Comparison of ENCODE assay signal across 10 cellular contexts in the genomic region with DNA sequence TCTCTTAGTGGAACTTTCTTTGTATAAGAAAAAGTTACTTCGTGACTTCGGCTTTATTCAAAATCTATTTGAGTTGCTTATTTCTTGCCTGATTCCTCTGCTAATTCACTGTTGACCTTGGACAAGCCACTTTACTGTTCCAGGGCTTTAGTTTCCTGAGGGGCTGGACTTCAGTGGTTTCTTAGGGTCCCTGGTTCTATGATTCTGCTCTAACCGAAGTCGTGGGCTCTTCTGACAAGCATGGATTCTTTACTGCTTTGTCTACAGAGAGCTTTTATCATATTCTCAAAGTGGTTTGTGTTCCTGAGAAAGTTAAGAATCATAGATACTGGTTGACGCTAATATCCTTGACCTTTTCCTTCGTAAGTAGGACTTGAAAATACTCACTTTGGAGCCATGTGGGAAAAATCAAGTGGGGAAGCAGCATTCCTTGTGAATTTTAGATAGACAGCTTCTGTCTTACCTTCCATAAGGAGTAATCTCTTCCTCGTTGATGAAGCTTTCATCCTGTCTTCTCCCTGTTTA. TPM values are rescaled to one million over a fixed set of nuclear protein-coding genes. Genes with fewer than 3 reads are reported as not detected.
DNase-seq lines count a peak whose midpoint lies in the region; ATAC-seq and TF ChIP-seq lines count a peak whose summit lies in the region.
"Had no signal": no experiment of that assay in that cellular context is flagged by ENCODE, and none has a peak within 500 bp of the region (broad histone marks: within the 10 kb centered on the region; RNA-seq: fewer than 3 reads in every experiment).

No MANE protein-coding gene starts in this region.

- H3K9me2 ChIP-seq in SK-N-SH (no peaks in the 10 kb centered on the region), hepatocyte (replicated peaks; ENCODE audit: insufficient read depth) (no peaks in the 10 kb centered on the region)

- H3K4me3 Mint-ChIP-seq in activated B cell treated with CpG ODN at 0.5 μM for 24 hours: peak overlapping the region; percentile 90

- ATAC-seq in SK-N-SH treated with all-trans-retinoic acid at 6 μM for 48 hours (no peak), activated B cell treated with CpG ODN at 0.5 μM for 24 hours (ENCODE audit: low read depth) (no peak), HG03457 (IDR thresholded peaks at IDR 0.05; ENCODE audit: unreplicated experiment) (no peak), HG02610 (IDR thresholded peaks at IDR 0.05; ENCODE audit: unreplicated experiment) (no peak)

- H3K27me3 Mint-ChIP-seq in activated B cell treated with CpG ODN at 0.5 μM for 24 hours: no peaks in the 10 kb centered on the region

- WGBS in SK-N-SH (ENCODE audit: low lambda C conversion rate): 62% methylated on average over 7 of the region's 7 CpGs
- 23% methylated on average over 7 of the region's 7 CpGs for WGBS in hepatocyte (ENCODE audit: low lambda C conversion rate, missing lambda C conversion rate)
- 12 to 28% (median 15%) methylated on average over 7 of the region's 7 CpGs for WGBS in stomach, 5 donors

- POLR2A ChIA-PET in SK-N-SH (lab: Yijun Ruan, JAX): no interaction called here
- POLR2A ChIA-PET in activated B cell treated with CpG ODN at 0.5 μM for 24 hours (lab: Charles Lee): interaction anchor here (0.6 kb wide), 1 partner anchor 127 kb away, joined by 4 read pairs; no protein-coding TSS in a partner anchor

- no peak for TF ChIP-seq EP300 in SK-N-SH (IDR thresholded peaks at IDR 0.05; ENCODE audit: borderline replicate concordance in 1 of 2, low read depth in 1 of 2, low read length in 1 of 2)
- TF ChIP-seq EP300 in stomach (IDR thresholded peaks at IDR 0.05): no peak

- no peak for TF ChIP-seq POLR2A in stomach (IDR thresholded peaks at IDR 0.05)

- H3K4me3 ChIP-seq in SK-N-SH (ENCODE audit: low read depth in 2 of 2, low read length in 1 of 2) (peak overlapping the region; percentile 76 to 86; a peak in 3 of 4 replicates), hepatocyte (peak overlapping the region; percentile 98), stomach (peak overlapping the region; percentile 71 to 96 (median 92))

- no peaks in the 10 kb centered on the region for H3K27me3 ChIP-seq in SK-N-SH (ENCODE audit: insufficient read depth)
- H3K27me3 ChIP-seq in hepatocyte: no peaks in the 10 kb centered on the region
- no peaks in the 10 kb centered on the region for H3K27me3 ChIP-seq in stomach

- intact Hi-C loops in activated B cell treated with CpG ODN at 0.5 μM for 24 hours (cut with micrococcal nuclease) (no loop called here), stomach (cut with DNase I; ENCODE audit: low total_unique reads) (loop anchor here (5.0 to 10.0 kb wide), 2 partner anchors 120 to 148 kb away; a partner anchor contains a TSS)

- peaks cover 7% of the 10 kb centered on the region for H3K36me3 Mint-ChIP-seq in activated B cell treated with CpG ODN at 0.5 μM for 24 hours (ENCODE audit: low read depth)

- peaks cover 66% of the 10 kb centered on the region for H3K79me2 ChIP-seq in SK-N-SH (ENCODE audit: insufficient read depth)
- peaks cover 65% of the 10 kb centered on the region for H3K79me2 ChIP-seq in hepatocyte

- H3K4me2 ChIP-seq in SK-N-SH (peak overlapping the region; percentile 91), hepatocyte (peak overlapping the region; percentile 87)

- no peak overlapping the region for H3K27ac Mint-ChIP-seq in activated B cell treated with CpG ODN at 0.5 μM for 24 hours

- peaks cover 6% of the 10 kb centered on the region for H3F3A ChIP-seq in SK-N-SH (replicated peaks; ENCODE audit: insufficient read depth)

- TF ChIP-seq CTCF in SK-N-SH (IDR thresholded peaks at IDR 0.05) (no peak), activated B cell treated with CpG ODN at 0.5 μM for 24 hours (IDR thresholded peaks at IDR 0.05) (no peak), hepatocyte (IDR thresholded peaks at IDR 0.05; ENCODE audit: poor library complexity) (no peak), stomach (IDR thresholded peaks at IDR 0.05) (no peak)

- H3K9me3 Mint-ChIP-seq in activated B cell treated with CpG ODN at 0.5 μM for 24 hours: no peaks in the 10 kb centered on the region

- CTCF ChIA-PET in SK-N-SH (lab: Yijun Ruan, JAX) (interaction anchor here (0.7 to 2.4 kb wide), 10 partner anchors 8 to 283 kb away, joined by 3 to 17 read pairs (median 4); a partner anchor contains a TSS), activated B cell treated with CpG ODN at 0.5 μM for 24 hours (lab: Charles Lee) (interaction anchor here (0.7 to 2.7 kb wide), 7 partner anchors 8 to 155 kb away, joined by 3 to 8 read pairs (median 4); no protein-coding TSS in a partner anchor)

- H3K9me3 ChIP-seq in SK-N-SH (no peaks in the 10 kb centered on the region), hepatocyte (ENCODE audit: low read depth) (no peaks in the 10 kb centered on the region), stomach (no peaks in the 10 kb centered on the region)

- peak overlapping the region in 1 of 2 experiments; percentile 28; a peak in 1 of 4 replicates for H3K27ac ChIP-seq in SK-N-SH (ENCODE audit: low read depth in 2 of 2, low read length in 1 of 2)
- H3K27ac ChIP-seq in hepatocyte: peak overlapping the region; percentile 13
- peak overlapping the region in 4 of 5 donors; percentile 18 to 99 (median 98) for H3K27ac ChIP-seq in stomach

- H4K20me1 ChIP-seq in SK-N-SH (ENCODE audit: insufficient read depth) (peaks cover 27% of the 10 kb centered on the region), hepatocyte (ENCODE audit: insufficient read depth, poor library complexity, severe bottlenecking) (peaks cover 17% of the 10 kb centered on the region)

- no peak for DNase-seq in SK-N-SH
- no peak for DNase-seq in activated B cell treated with CpG ODN at 0.5 μM for 24 hours
- DNase-seq in hepatocyte (ENCODE audit: low spot score): no peak
- DNase-seq in stomach: no peak
- DNase-seq in NCI-H226: no peak

- H3K9ac ChIP-seq in SK-N-SH: peak overlapping the region; percentile 95; the same call in 1 of the 2 replicates

- H3K36me3 ChIP-seq in SK-N-SH (replicated peaks in 1 of 2; ENCODE audit: control insufficient read depth in 1 of 2, insufficient read depth in 2 of 2, low read length in 1 of 2) (peaks cover 0 to 3% of the 10 kb centered on the region in 2 experiments), hepatocyte (replicated peaks; ENCODE audit: insufficient read depth, low read depth) (no peaks in the 10 kb centered on the region), stomach (no peaks in the 10 kb centered on the region)

- no peak for TF ChIP-seq RAD21 in SK-N-SH (IDR thresholded peaks at IDR 0.05; ENCODE audit: low read length)

- H2AFZ ChIP-seq in SK-N-SH (ENCODE audit: low read depth): no peak overlapping the region
- H2AFZ ChIP-seq in hepatocyte: no peak overlapping the region

- peaks cover 34% of the 10 kb centered on the region for H3K4me1 Mint-ChIP-seq in activated B cell treated with CpG ODN at 0.5 μM for 24 hours

- H3K4me1 ChIP-seq in SK-N-SH (ENCODE audit: control insufficient read depth in 1 of 2, insufficient read depth in 2 of 2, low read depth in 1 of 2, low read length in 1 of 2) (peaks cover 0 to 9% of the 10 kb centered on the region in 2 experiments; a peak in 2 of 4 replicates), hepatocyte (ENCODE audit: insufficient read depth) (peaks cover 23% of the 10 kb centered on the region), stomach (peaks cover 22 to 58% (median 45%) of the 10 kb centered on the region in 4 donors)

TF ChIP-seq in SK-N-SH, 30 proteins besides CTCF, POLR2A, EP300 and RAD21 (continues in another document):
- TF ChIP-seq FOXM1 (IDR thresholded peaks at IDR 0.05; ENCODE audit: low read depth): no peak
- TF ChIP-seq, protein P1, sequence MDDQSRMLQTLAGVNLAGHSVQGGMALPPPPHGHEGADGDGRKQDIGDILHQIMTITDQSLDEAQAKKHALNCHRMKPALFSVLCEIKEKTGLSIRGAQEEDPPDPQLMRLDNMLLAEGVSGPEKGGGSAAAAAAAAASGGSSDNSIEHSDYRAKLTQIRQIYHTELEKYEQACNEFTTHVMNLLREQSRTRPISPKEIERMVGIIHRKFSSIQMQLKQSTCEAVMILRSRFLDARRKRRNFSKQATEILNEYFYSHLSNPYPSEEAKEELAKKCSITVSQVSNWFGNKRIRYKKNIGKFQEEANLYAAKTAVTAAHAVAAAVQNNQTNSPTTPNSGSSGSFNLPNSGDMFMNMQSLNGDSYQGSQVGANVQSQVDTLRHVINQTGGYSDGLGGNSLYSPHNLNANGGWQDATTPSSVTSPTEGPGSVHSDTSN (IDR thresholded peaks at IDR 0.05): no peak

TF ChIP-seq in SK-N-SH treated with all-trans-retinoic acid at 6 μM for 48 hours, 23 proteins besides CTCF, POLR2A, EP300 and RAD21:
- TF ChIP-seq ESRRG (CRISPR knock-in tag; IDR thresholded peaks at IDR 0.05) (no peak), BACH2 (CRISPR knock-in tag; IDR thresholded peaks at IDR 0.05; ENCODE audit: borderline replicate concordance) (no peak), SNAI2 (CRISPR knock-in tag; IDR thresholded peaks at IDR 0.05) (no peak)

RNA-seq across cellular contexts. Expression of a gene that starts 21.1 kb away (rescaled TPM):
- 28.7 and 36.8 TPM in 2 replicates for polyA plus RNA-seq in SK-N-SH (2012; rRNA removed)
- polyA plus RNA-seq in SK-N-SH (2012; cell fraction: cytosol; rRNA removed): 30.8 and 32.4 TPM in 2 replicates
- polyA plus RNA-seq in SK-N-SH (2012; cell fraction: nucleus; rRNA removed): 46.6 and 64.0 TPM in 2 replicates
- 49.6 and 54.8 TPM in 2 replicates for total RNA-seq in activated B cell treated with CpG ODN at 0.5 μM for 24 hours
- 19.5 and 24.3 TPM in 2 replicates for total RNA-seq in hepatocyte
- 10.7 and 13.0 TPM in 2 replicates for polyA plus RNA-seq in hepatocyte
- 10 to 100 TPM in 3 of 5 donors, 1 to 10 TPM in 2; 6.4 to 36.9 (median 14.0) TPM for total RNA-seq in stomach
- polyA plus RNA-seq in stomach: 10 to 100 TPM; 13.6 to 15.0 (median 14.5) TPM

RNA-seq across cellular contexts. Expression of a gene that starts 50.3 kb away (rescaled TPM):
- polyA plus RNA-seq in SK-N-SH (2012; rRNA removed) (0.02 and 0.08 TPM in 2 replicates), hepatocyte (not detected in 2 replicates), stomach (under 1 TPM in 1 of 3 donors, not detected in 2; 0.08 TPM)
- 0.05 and 0.06 TPM in 2 replicates for polyA plus RNA-seq in SK-N-SH (2012; cell fraction: cytosol; rRNA removed)
- polyA plus RNA-seq in SK-N-SH (2012; cell fraction: nucleus; rRNA removed): 0.05 and 0.14 TPM in 2 replicates
- total RNA-seq in activated B cell treated with CpG ODN at 0.5 μM for 24 hours (not detected in 2 replicates), hepatocyte (not detected in 2 replicates), stomach (not detected)
- total RNA-seq: A172; T-helper 1 cell treated with Interleukin-12 subunit alpha and Interleukin-12 subunit beta and Interleukin-4 antibody, amounts not matched to agents 30 ng/mL and 1 ng/mL, for 36 hours had no signal
